ENCODE assay signal across 8 cellular contexts in genomic region chr19:40690699-40691420, GRCh38. TPM values are rescaled to one million over a fixed set of nuclear protein-coding genes. Genes with fewer than 3 reads are reported as not detected.
DNase-seq lines count a peak whose midpoint lies in the region.

No MANE protein-coding gene starts in this region.

- no peaks in the 10 kb centered on the region for H3K9me3 ChIP-seq in SK-N-MC (ENCODE audit: low read depth, low read length)

- H3K36me3 ChIP-seq in SK-N-MC (ENCODE audit: insufficient read depth, low read length) = peaks cover under 1% of the 10 kb centered on the region; the same call in 1 of the 2 replicates

- H3K27ac ChIP-seq in SK-N-MC = peak overlapping the region; percentile 82

- H3K4me3 ChIP-seq in SK-N-MC = peak overlapping the region; percentile 79

- peak; percentile 85 for DNase-seq in DMS114 treated with DMSO at 0.1 percent for 48 hours (lab: John Stamatoyannopoulos, UW; ENCODE audit: unreplicated experiment)
- peak; percentile 89 for DNase-seq in H4 (ENCODE audit: low spot score)
- DNase-seq in NCI-H1048 (lab: John Stamatoyannopoulos, UW) = peak; percentile 51
- DNase-seq in SK-N-MC (ENCODE audit: low read depth, low spot score) = no peak
- DNase-seq in activated naive CD4-positive, alpha-beta T cell treated with anti-CD3 and anti-CD28 coated beads, Interleukin-2, amount 50 U/mL, for 16 hours = peak; percentile 86
- DNase-seq in germinal center (ENCODE audit: low spot score) = peak; percentile 96
- peak; percentile 87 for DNase-seq in occipital lobe (lab: John Stamatoyannopoulos, UW)
- peak; percentile 75 for DNase-seq in superior temporal gyrus (ENCODE audit: extremely low spot score)

- peak overlapping the region; percentile 77 for H3K9ac ChIP-seq in SK-N-MC (ENCODE audit: insufficient read length)

RNA-seq across cellular contexts. Expression of gene NUMBL, which starts 0.4 kb away (rescaled TPM):
- 18.4 TPM in 2 replicates for total RNA-seq in H4 (2014; rRNA removed; shearing (Covaris generic))
- 18.2 TPM for total RNA-seq in occipital lobe

RNA-seq across cellular contexts. Expression of gene COQ8B, which starts 25.8 kb away (rescaled TPM):
- 11.9 and 19.1 TPM in 2 replicates for total RNA-seq in H4 (2014; rRNA removed; shearing (Covaris generic))
- total RNA-seq in occipital lobe = 28.2 TPM

RNA-seq across cellular contexts. Expression of gene ITPKC, which starts 26.1 kb away (rescaled TPM):
- 4.0 and 5.1 TPM in 2 replicates for total RNA-seq in H4 (2014; rRNA removed; shearing (Covaris generic))
- 10.0 TPM for total RNA-seq in occipital lobe

RNA-seq across cellular contexts. Expression of gene ACTMAP, which starts 59.4 kb away (rescaled TPM):
- 0.21 and 0.39 TPM in 2 replicates for total RNA-seq in H4 (2014; rRNA removed; shearing (Covaris generic))
- 0.31 TPM for total RNA-seq in occipital lobe
